In genomic region chr3:133418361-133418760, GRCh38 we compare ENCODE assay signal across 31 cellular contexts. TPM values are rescaled to one million over a fixed set of nuclear protein-coding genes. Genes with fewer than 3 reads are reported as not detected.
"Had no signal": no experiment of that assay in that cellular context is flagged by ENCODE, and none has a peak within 500 bp of the region (broad histone marks: within the 10 kb centered on the region; RNA-seq: fewer than 3 reads in every experiment).

No MANE protein-coding gene starts in this region.

- H3K27ac ChIP-seq: adrenal gland, body of pancreas, esophagus muscularis mucosa, foreskin keratinocyte, gastrocnemius medialis, heart left ventricle, WERI-Rb-1 had no signal

- H3K27me3 ChIP-seq: adrenal gland, body of pancreas, gastrocnemius medialis had no signal

- DNase-seq: activated B cell treated with CpG ODN at 0.5 μM for 24 hours; activated CD4-positive, alpha-beta T cell treated with anti-CD3 and anti-CD28 coated beads for 48 hours; activated CD4-positive, alpha-beta T cell treated with anti-CD3 and anti-CD28 coated beads, Interleukin-2, amount 50 U/mL, for 1 hour; activated CD4-positive, alpha-beta T cell treated with anti-CD3 and anti-CD28 coated beads, Interleukin-2, amount 50 U/mL, for 48 hours; activated CD8-positive, alpha-beta memory T cell treated with anti-CD3 and anti-CD28 coated beads for 24 hours; activated CD8-positive, alpha-beta T cell treated with anti-CD3 and anti-CD28 coated beads for 36 hours; activated effector memory CD4-positive, alpha-beta T cell treated with anti-CD3 and anti-CD28 coated beads, Interleukin-2, amount 50 U/mL, for 16 hours; activated naive CD4-positive, alpha-beta T cell treated with anti-CD3 and anti-CD28 coated beads for 36 hours; activated naive CD8-positive, alpha-beta T cell treated with anti-CD3 and anti-CD28 coated beads for 36 hours; activated naive CD8-positive, alpha-beta T cell treated with anti-CD3 and anti-CD28 coated beads, Interleukin-2, amount 50 U/mL, for 24 hours; activated T-cell treated with anti-CD3 and anti-CD28 coated beads, Interleukin-2, amount 50 U/mL, for 4 hours; adrenal gland; amygdala; body of pancreas; caudate nucleus; effector CD8-positive, alpha-beta T cell; foreskin keratinocyte; gastrocnemius medialis; glutamatergic neuron; heart left ventricle; T-helper 1 cell; T-helper 17 cell; T1000; WERI-Rb-1 had no signal

- H3K9me3 ChIP-seq: adrenal gland, body of pancreas, esophagus muscularis mucosa, gastrocnemius medialis, heart left ventricle had no signal

- ATAC-seq: activated CD4-positive, CD25-positive, alpha-beta regulatory T cell treated with anti-CD3 and anti-CD28 coated beads, Interleukin-2, amount 50 U/mL, for 24 hours; activated CD8-positive, alpha-beta T cell treated with anti-CD3 and anti-CD28 coated beads for 36 hours; activated naive CD8-positive, alpha-beta T cell treated with anti-CD3 and anti-CD28 coated beads, Interleukin-2, amount 50 U/mL, for 24 hours; activated T-cell treated with anti-CD3 and anti-CD28 coated beads, Interleukin-2, amount 50 U/mL, for 4 hours; body of pancreas; foreskin keratinocyte; gastrocnemius medialis; heart left ventricle; T-helper 17 cell had no signal

- H3K36me3 ChIP-seq: adrenal gland, esophagus muscularis mucosa, gastrocnemius medialis, heart left ventricle, WERI-Rb-1 had no signal

- H3K4me1 ChIP-seq: adrenal gland, foreskin keratinocyte had no signal

- H3K4me3 ChIP-seq: adrenal gland, body of pancreas, esophagus muscularis mucosa, gastrocnemius medialis, heart left ventricle had no signal

RNA-seq across cellular contexts. Expression of gene BFSP2, which starts 18.5 kb away (rescaled TPM):
- total RNA-seq: activated naive CD4-positive, alpha-beta T cell treated with anti-CD3 and anti-CD28 coated beads for 36 hours; activated naive CD8-positive, alpha-beta T cell treated with anti-CD3 and anti-CD28 coated beads for 36 hours; activated T-cell treated with anti-CD3 and anti-CD28 coated beads, Interleukin-2, amount 50 U/mL, for 4 hours; activated T-helper 2 cell treated with anti-CD3 and anti-CD28 coated beads, Interferon-gamma antibody, Interleukin-2, Interleukin-4, amounts not matched to agents 10 μg/mL and 5 μg/mL and 100 μg/mL, durations not matched to agents 14 hours and 24 hours and 36 hours; adrenal gland; aorta; body of pancreas; chondrocyte; dermis microvascular lymphatic vessel endothelial cell; epithelial cell of proximal tubule; esophagus muscularis mucosa; foreskin keratinocyte; gastrocnemius medialis; heart left ventricle had no signal
- polyA plus RNA-seq: adrenal gland, aorta, foreskin keratinocyte, heart left ventricle had no signal
